1 cellular context compared by ENCODE assay signal in the genomic region with DNA sequence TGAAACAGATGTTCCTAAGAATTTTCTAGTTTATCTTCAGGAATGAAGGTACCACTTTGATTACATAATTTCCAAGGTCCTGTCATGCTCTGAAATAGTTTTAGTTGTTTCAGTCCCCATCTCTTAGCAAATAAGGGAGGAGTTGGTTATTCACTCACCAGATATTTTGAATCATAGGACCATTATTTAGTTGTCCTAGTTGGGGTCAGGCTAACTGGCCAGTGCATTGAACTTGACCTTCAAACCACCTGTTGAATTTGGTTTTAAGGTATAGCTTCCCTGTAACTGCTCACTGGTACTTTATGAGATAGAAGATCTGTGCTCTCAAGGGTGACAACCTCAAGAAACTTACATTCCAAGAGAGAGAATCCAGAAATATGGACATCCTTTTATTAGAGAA.
TF ChIP-seq lines count a peak whose summit lies in the region.

No MANE protein-coding gene starts in this region.

TF ChIP-seq in IMR-90, 13 proteins besides CTCF, POLR2A, EP300 and RAD21 (continued from another document):
- TF ChIP-seq, protein P1, sequence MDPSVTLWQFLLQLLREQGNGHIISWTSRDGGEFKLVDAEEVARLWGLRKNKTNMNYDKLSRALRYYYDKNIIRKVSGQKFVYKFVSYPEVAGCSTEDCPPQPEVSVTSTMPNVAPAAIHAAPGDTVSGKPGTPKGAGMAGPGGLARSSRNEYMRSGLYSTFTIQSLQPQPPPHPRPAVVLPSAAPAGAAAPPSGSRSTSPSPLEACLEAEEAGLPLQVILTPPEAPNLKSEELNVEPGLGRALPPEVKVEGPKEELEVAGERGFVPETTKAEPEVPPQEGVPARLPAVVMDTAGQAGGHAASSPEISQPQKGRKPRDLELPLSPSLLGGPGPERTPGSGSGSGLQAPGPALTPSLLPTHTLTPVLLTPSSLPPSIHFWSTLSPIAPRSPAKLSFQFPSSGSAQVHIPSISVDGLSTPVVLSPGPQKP (IDR thresholded peaks at IDR 0.05; ENCODE audit: borderline replicate concordance, low read depth, low read length) = no peak
- TF ChIP-seq MAZ (IDR thresholded peaks at IDR 0.05; ENCODE audit: borderline replicate concordance, low read depth, low read length) (no peak), SMC3 (IDR thresholded peaks at IDR 0.05; ENCODE audit: low read depth, low read length) (no peak)
- TF ChIP-seq, protein P2, sequence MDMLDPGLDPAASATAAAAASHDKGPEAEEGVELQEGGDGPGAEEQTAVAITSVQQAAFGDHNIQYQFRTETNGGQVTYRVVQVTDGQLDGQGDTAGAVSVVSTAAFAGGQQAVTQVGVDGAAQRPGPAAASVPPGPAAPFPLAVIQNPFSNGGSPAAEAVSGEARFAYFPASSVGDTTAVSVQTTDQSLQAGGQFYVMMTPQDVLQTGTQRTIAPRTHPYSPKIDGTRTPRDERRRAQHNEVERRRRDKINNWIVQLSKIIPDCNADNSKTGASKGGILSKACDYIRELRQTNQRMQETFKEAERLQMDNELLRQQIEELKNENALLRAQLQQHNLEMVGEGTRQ (IDR thresholded peaks at IDR 0.05; ENCODE audit: low read depth, low read length) = no peak
